8 cellular contexts compared by ENCODE assay signal in genomic region chr2:8535821-8536685, GRCh38.
A peak's percentile ranks its signal among the peaks of the same experiment; 100 is the strongest.
DNase-seq lines count a peak whose midpoint lies in the region; ATAC-seq lines count a peak whose summit lies in the region.

No MANE protein-coding gene starts in this region.

- no peaks in the 10 kb centered on the region for H3K27me3 Mint-ChIP-seq in activated naive CD8-positive, alpha-beta T cell treated with anti-CD3 and anti-CD28 coated beads, Interleukin-2, amount 10 ng/mL, durations not matched to agents 7 days and 5 days

- H3K4me3 Mint-ChIP-seq in activated naive CD8-positive, alpha-beta T cell treated with anti-CD3 and anti-CD28 coated beads, Interleukin-2, amount 10 ng/mL, durations not matched to agents 7 days and 5 days, result peak overlapping the region; percentile 31

- H3K27ac Mint-ChIP-seq in activated naive CD8-positive, alpha-beta T cell treated with anti-CD3 and anti-CD28 coated beads, Interleukin-2, amount 10 ng/mL, durations not matched to agents 7 days and 5 days, result peak overlapping the region; percentile 68

- peak overlapping the region; percentile 1 for H2BK120ac ChIP-seq in mesenchymal stem cell (ENCODE audit: low read depth, low read length)

- no peak overlapping the region for H3K23ac ChIP-seq in mesenchymal stem cell (ENCODE audit: low read length in 2 of 2)

- H4K91ac ChIP-seq in mesenchymal stem cell (ENCODE audit: low read length), result peak overlapping the region; percentile 94

- no peak overlapping the region for H4K8ac ChIP-seq in mesenchymal stem cell (ENCODE audit: low read length)

- peak overlapping the region; percentile 94 to 95 for H3K18ac ChIP-seq in mesenchymal stem cell (ENCODE audit: low read depth in 1 of 2, low read length in 2 of 2)

- peak; percentile 45 for DNase-seq in stimulated activated CD4-positive, alpha-beta T cell treated with anti-CD3 and anti-CD28 coated beads, Interleukin-4, amount 100 ng/mL, for 1 hour
- no peak for DNase-seq in stimulated activated CD4-positive, alpha-beta T cell treated with anti-CD3 and anti-CD28 coated beads, Interleukin-2, amount 100 ng/mL, for 48 hours
- DNase-seq in activated naive CD8-positive, alpha-beta T cell treated with anti-CD3 and anti-CD28 coated beads, Interleukin-2, amount 10 ng/mL, durations not matched to agents 7 days and 5 days, result no peak
- DNase-seq in mesenchymal stem cell (no peak), NCI-H774 (lab: John Stamatoyannopoulos, UW) (no peak), NCI-H2029 treated with DMSO at 0.1 percent for 48 hours (lab: John Stamatoyannopoulos, UW) (no peak)
- DNase-seq in activated CD4-positive, CD25-positive, alpha-beta regulatory T cell (lab: John Stamatoyannopoulos, UW), result no peak

- H3K9me3 ChIP-seq in mesenchymal stem cell (ENCODE audit: control insufficient read depth, low read length), result peaks cover 10% of the 10 kb centered on the region

- no peak overlapping the region for H2BK5ac ChIP-seq in mesenchymal stem cell (ENCODE audit: low read depth, low read length, poor library complexity, severe bottlenecking)

- POLR2A ChIA-PET in activated naive CD8-positive, alpha-beta T cell treated with anti-CD3 and anti-CD28 coated beads, Interleukin-2, amount 10 ng/mL, durations not matched to agents 7 days and 5 days (lab: Charles Lee), result interaction anchor here (0.6 to 1.2 kb wide), 3 partner anchors 95 to 469 kb away, joined by 3 to 4 read pairs (median 3); partner anchors contain the start of gene ID2

- H2AK5ac ChIP-seq in mesenchymal stem cell (ENCODE audit: low read length, severe bottlenecking), result no peak overlapping the region

- H3K36me3 Mint-ChIP-seq in activated naive CD8-positive, alpha-beta T cell treated with anti-CD3 and anti-CD28 coated beads, Interleukin-2, amount 10 ng/mL, durations not matched to agents 7 days and 5 days, result peaks cover 11% of the 10 kb centered on the region

- peaks cover 41% of the 10 kb centered on the region for H3K4me1 Mint-ChIP-seq in activated naive CD8-positive, alpha-beta T cell treated with anti-CD3 and anti-CD28 coated beads, Interleukin-2, amount 10 ng/mL, durations not matched to agents 7 days and 5 days

- peak overlapping the region in 1 of 2 experiments; percentile 0 for H3K14ac ChIP-seq in mesenchymal stem cell (ENCODE audit: low read length in 2 of 2)

- no peak overlapping the region for H3K4ac ChIP-seq in mesenchymal stem cell (ENCODE audit: low read depth in 1 of 2, low read length in 2 of 2)

- H3K27me3 ChIP-seq in mesenchymal stem cell (ENCODE audit: control insufficient read depth in 1 of 2, insufficient read depth in 1 of 2, low read length in 2 of 2), result peaks cover 0 to 10% of the 10 kb centered on the region in 2 experiments

- H3K36me3 ChIP-seq in mesenchymal stem cell (ENCODE audit: control insufficient read depth in 1 of 2, insufficient read depth in 2 of 2, low read depth in 1 of 2, low read length in 2 of 2), result no peaks in the 10 kb centered on the region

- H3K79me1 ChIP-seq in mesenchymal stem cell (replicated peaks; ENCODE audit: low read length, poor library complexity, severe bottlenecking), result no peaks in the 10 kb centered on the region

- H3K9me3 Mint-ChIP-seq in activated naive CD8-positive, alpha-beta T cell treated with anti-CD3 and anti-CD28 coated beads, Interleukin-2, amount 10 ng/mL, durations not matched to agents 7 days and 5 days, result peaks cover 15% of the 10 kb centered on the region

- H2BK12ac ChIP-seq in mesenchymal stem cell (ENCODE audit: low read length in 2 of 2), result peak overlapping the region; percentile 72 to 86

- WGBS in mesenchymal stem cell, result 77% methylated on average over 18 of the region's 19 CpGs

- H2AFZ ChIP-seq in mesenchymal stem cell (ENCODE audit: low read depth, low read length), result no peak overlapping the region

- peak overlapping the region; percentile 37 for H3K9ac ChIP-seq in mesenchymal stem cell (ENCODE audit: low read length)

- H2BK15ac ChIP-seq in mesenchymal stem cell (ENCODE audit: low read depth, poor library complexity, severe bottlenecking), result peak overlapping the region; percentile 23

- no peak overlapping the region for H3K27ac ChIP-seq in mesenchymal stem cell (ENCODE audit: low read length, poor library complexity, severe bottlenecking)

- H3K4me3 ChIP-seq in mesenchymal stem cell (ENCODE audit: insufficient read depth in 1 of 2, low read depth in 1 of 2, low read length in 2 of 2), result no peak overlapping the region

- H3K4me2 ChIP-seq in mesenchymal stem cell (ENCODE audit: low read length, poor library complexity, severe bottlenecking), result no peak overlapping the region

- peaks cover 26% of the 10 kb centered on the region for H3K4me1 ChIP-seq in mesenchymal stem cell (ENCODE audit: control insufficient read depth, insufficient read depth, low read depth, low read length)

- no peak for ATAC-seq in activated naive CD8-positive, alpha-beta T cell treated with anti-CD3 and anti-CD28 coated beads, Interleukin-2, amount 10 ng/mL, durations not matched to agents 7 days and 5 days (ENCODE audit: low read depth)
- no peak for ATAC-seq in GM18520 (IDR thresholded peaks at IDR 0.05; ENCODE audit: unreplicated experiment)
